In genomic region chr19:14050961-14051360, GRCh38 we compare ENCODE assay signal across 12 cellular contexts. TPM values are rescaled to one million over a fixed set of nuclear protein-coding genes. Genes with fewer than 3 reads are reported as not detected.
DNase-seq lines count a peak whose midpoint lies in the region; ATAC-seq, FAIRE-seq and TF ChIP-seq lines count a peak whose summit lies in the region.
"Not testable (repeated sequence)": the region's sequence is repeated elsewhere in the genome, so short reads cannot be mapped to it uniquely, and the experiment has no call there.
"Had no signal": no experiment of that assay in that cellular context is flagged by ENCODE, and none has a peak within 500 bp of the region (broad histone marks: within the 10 kb centered on the region; RNA-seq: fewer than 3 reads in every experiment).

No MANE protein-coding gene starts in this region.

- H3K27me3 ChIP-seq in K562 (ENCODE audit: control insufficient read depth in 2 of 2, insufficient read depth in 2 of 2, low read length in 2 of 2) = not testable (repeated sequence)

- not testable (repeated sequence) for H3K4me2 ChIP-seq in K562 (ENCODE audit: insufficient read depth, low read length)

- not testable (repeated sequence) for H3K79me2 ChIP-seq in K562 (ENCODE audit: control insufficient read depth, insufficient read depth, low read length)

- not testable (repeated sequence) for H3K4me1 Mint-ChIP-seq in endothelial cell (ENCODE audit: unreplicated experiment); neural crest cell

- H3K4me1 ChIP-seq in HEK293 (ENCODE audit: control insufficient read depth, insufficient read depth, low read length) = not testable (repeated sequence)
- peaks cover 0 to 31% of the 10 kb centered on the region in 2 experiments; a peak in 2 of 5 replicates for H3K4me1 ChIP-seq in K562 (replicated peaks in 1 of 2; ENCODE audit: control insufficient read depth in 2 of 2, insufficient read depth in 2 of 2, low read length in 2 of 2)

- H3K27ac ChIP-seq in HEK293 (ENCODE audit: extremely low read depth, low read depth, low read length); VCaP; K562 (ENCODE audit: extremely low read depth, low read depth, low read length): not testable (repeated sequence)

- TF ChIP-seq POLR2A in K562 (conservative IDR thresholded peaks at IDR 0.05) = not testable (repeated sequence)

- not testable (repeated sequence) for H3K27me3 Mint-ChIP-seq in endothelial cell (ENCODE audit: unreplicated experiment); neural crest cell (ENCODE audit: low read depth)

- in situ Hi-C loops in K562 (cut with MboI) = loop anchor here (25.0 kb wide), 1 partner anchor 464 kb away; no protein-coding TSS in a partner anchor

- not testable (repeated sequence) for H3K4me3 Mint-ChIP-seq in endothelial cell (ENCODE audit: unreplicated experiment); neural crest cell

- H2AFZ ChIP-seq in K562 (ENCODE audit: low read depth, low read length) = not testable (repeated sequence)

- not testable (repeated sequence) for DNase-seq in K562 (ENCODE audit: extremely low read depth in 1 of 4, low spot score in 3 of 4); endothelial cell (ENCODE audit: low spot score); neural crest cell (ENCODE audit: low read depth, low spot score)

- not testable (repeated sequence) for H3K9me3 Mint-ChIP-seq in endothelial cell (ENCODE audit: unreplicated experiment); neural crest cell

- CTCF ChIA-PET in HEK293 (lab: Yijun Ruan, JAX) = interaction anchor here (0.6 to 1.2 kb wide), 7 partner anchors 9 to 1685 kb away, joined by 3 to 4 read pairs (median 4); no protein-coding TSS in a partner anchor
- CTCF ChIA-PET in K562 (lab: Yijun Ruan, JAX; ENCODE audit: low intra/inter-chr PET ratio) = not testable (repeated sequence)

- not testable (repeated sequence) for H3K9me1 ChIP-seq in K562 (ENCODE audit: control insufficient read depth, insufficient read depth, low read length)

- not testable (repeated sequence) for H3K4me3 ChIP-seq in HEK293 (ENCODE audit: low read depth, low read length); K562

- TF ChIP-seq CTCF in HEK293 (tag by site-specific recombination; IDR thresholded peaks at IDR 0.05); K562 (IDR thresholded peaks at IDR 0.05 in 2 of 3, conservative IDR thresholded peaks at IDR 0.05 in 1 of 3; ENCODE audit: insufficient read depth in 2 of 3, low read depth in 1 of 3, low read length in 3 of 3): not testable (repeated sequence)
- TF ChIP-seq CTCF in VCaP (conservative IDR thresholded peaks at IDR 0.05) = 0 out of 2 replicates have a peak, but pooled peaks have one; percentile 5
- TF ChIP-seq CTCF in endothelial cell (IDR thresholded peaks at IDR 0.05; ENCODE audit: unreplicated experiment) = peak; percentile 12
- TF ChIP-seq CTCF in neural crest cell (conservative IDR thresholded peaks at IDR 0.05) = peak; percentile 36

- not testable (repeated sequence) for H4K20me1 ChIP-seq in K562 (replicated peaks; ENCODE audit: control insufficient read depth, insufficient read depth, low read length)

- WGBS in K562 (ENCODE audit: insufficient coverage, low coverage, missing lambda C conversion rate) = 77% methylated on average over 10 of the region's 11 CpGs

- H3K9ac ChIP-seq in K562 (ENCODE audit: insufficient read depth in 1 of 2, low read depth in 2 of 2, low read length in 2 of 2) = not testable (repeated sequence)

- not testable (repeated sequence) for TF ChIP-seq EP300 in K562 (IDR thresholded peaks at IDR 0.05; ENCODE audit: low read length)

- POLR2A ChIA-PET in HEK293 (lab: Yijun Ruan, JAX) = not testable (repeated sequence)
- POLR2A ChIA-PET in K562 (lab: Yijun Ruan, JAX) = interaction anchor here (0.6 kb wide), 3 partner anchors 10 to 770 kb away, joined by 3 read pairs; no protein-coding TSS in a partner anchor

- not testable (repeated sequence) for H3K36me3 Mint-ChIP-seq in endothelial cell (ENCODE audit: low read depth, unreplicated experiment); neural crest cell (ENCODE audit: low read depth)

- not testable (repeated sequence) for ATAC-seq in K562

- not testable (repeated sequence) for H3K36me3 ChIP-seq in HEK293 (ENCODE audit: control insufficient read depth in 2 of 2, insufficient read depth in 1 of 2, low read length in 2 of 2)
- peaks cover 27% of the 10 kb centered on the region; the same call in 2 of the 3 replicates for H3K36me3 ChIP-seq in K562 (ENCODE audit: control insufficient read depth, insufficient read depth, low read length)

- H3K27ac Mint-ChIP-seq in endothelial cell (ENCODE audit: unreplicated experiment); neural crest cell (ENCODE audit: unreplicated experiment): not testable (repeated sequence)

- TF ChIP-seq RAD21 in K562 (CRISPR knock-in tag; conservative IDR thresholded peaks at IDR 0.05 in 1 of 2, IDR thresholded peaks at IDR 0.05 in 1 of 2) = not testable (repeated sequence)

- H3K9me3 ChIP-seq in HEK293 (ENCODE audit: control insufficient read depth, insufficient read depth, low read depth, low read length); K562 (replicated peaks; ENCODE audit: control insufficient read depth, insufficient read depth, low read depth, low read length): not testable (repeated sequence)

- intact Hi-C loops in K562 (cut with micrococcal nuclease) = not testable (repeated sequence)

- not testable (repeated sequence) for BruUV-seq in K562 (replicated peaks; lab: Mats Ljungman, UMichigan)

- FAIRE-seq in K562 (lab: Jason Lieb, UNC) = not testable (repeated sequence)

RNA-seq across cellular contexts. Expression of gene PALM3, which starts 10.9 kb away (rescaled TPM):
- total RNA-seq in K562 (2011; cell fraction: chromatin; rRNA removed; ENCODE audit: low replicate concordance) = 0.53 and 0.76 TPM in 2 replicates
- 0.33 and 0.92 TPM in 2 replicates for total RNA-seq in K562 (2011; cell fraction: nucleolus; rRNA removed)
- total RNA-seq in K562 (2011; cell fraction: nucleoplasm; rRNA removed) = 0.73 and 0.99 TPM in 2 replicates
- total RNA-seq in K562 (2014; rRNA removed) (8.2 and 8.9 TPM in 2 replicates), K562 (2014; rRNA removed; fragmentation: Illumina TruSeq; extraction: Trizol) (2.5 and 2.8 TPM in 2 replicates), K562 (2015; rRNA removed; fragmentation: Illumina TruSeq; extraction: Trizol) (3.3 and 3.7 TPM in 2 replicates), K562 (2021) (7.6 and 9.3 TPM in 2 replicates), endothelial cell (ENCODE audit: unreplicated experiment) (0.90 TPM), neural crest cell (5.2 and 5.7 TPM in 2 replicates)
- polyA plus RNA-seq in K562 (2011; rRNA removed) (2.3 and 2.9 TPM in 2 replicates), K562 (2014; fragmentation: Illumina TruSeq; extraction: Trizol) (7.4 and 10.8 TPM in 2 replicates), K562 (2014; fragmentation: Nextera tagmentation; extraction: Ambion mirVana) (under 1 TPM; 0.07 to 0.29 TPM), K562 (2014; rRNA removed) (8.9 and 12.1 TPM in 2 replicates)
- polyA plus RNA-seq in K562 (2011; cell fraction: cytosol; rRNA removed) = 2.1 and 6.1 TPM in 2 replicates
- 1.1 and 2.9 TPM in 2 replicates for polyA plus RNA-seq in K562 (2011; cell fraction: nucleus; rRNA removed)
- polyA plus RNA-seq in K562 (2012) = 2.0 and 13.9 TPM in 2 replicates
- polyA minus RNA-seq in K562 (2011; rRNA and poly(A)+ RNA removed) = 0.39 and 1.3 TPM in 2 replicates
- polyA minus RNA-seq in K562 (2011; cell fraction: cytosol; rRNA and poly(A)+ RNA removed) = 0.91 and 1.4 TPM in 2 replicates
- polyA minus RNA-seq in K562 (2011; cell fraction: nucleus; rRNA and poly(A)+ RNA removed) = 0.27 and 0.56 TPM in 2 replicates
- total RNA-seq: CD4-positive, alpha-beta memory T cell had no signal
- polyA plus RNA-seq: CD4-positive, alpha-beta memory T cell had no signal

RNA-seq across cellular contexts. Expression of gene IL27RA, which starts 19.4 kb away (rescaled TPM):
- 10.9 and 28.8 TPM in 2 replicates for total RNA-seq in K562 (2011; cell fraction: chromatin; rRNA removed; ENCODE audit: low replicate concordance)
- total RNA-seq in K562 (2011; cell fraction: nucleolus; rRNA removed) = 34.2 and 45.7 TPM in 2 replicates
- total RNA-seq in K562 (2011; cell fraction: nucleoplasm; rRNA removed) = 19.0 and 24.8 TPM in 2 replicates
- 11.6 and 12.6 TPM in 2 replicates for total RNA-seq in K562 (2014; rRNA removed)
- 6.3 and 7.0 TPM in 2 replicates for total RNA-seq in K562 (2014; rRNA removed; fragmentation: Illumina TruSeq; extraction: Trizol)
- 8.6 and 8.8 TPM in 2 replicates for total RNA-seq in K562 (2015; rRNA removed; fragmentation: Illumina TruSeq; extraction: Trizol)
- 15.2 and 15.9 TPM in 2 replicates for total RNA-seq in K562 (2021)
- polyA plus RNA-seq in K562 (2011; rRNA removed) = 14.1 and 15.9 TPM in 2 replicates
- 9.7 and 22.4 TPM in 2 replicates for polyA plus RNA-seq in K562 (2011; cell fraction: cytosol; rRNA removed)
- polyA plus RNA-seq in K562 (2011; cell fraction: nucleus; rRNA removed) = 7.8 and 13.8 TPM in 2 replicates
- polyA plus RNA-seq in K562 (2012) = 12.8 and 16.0 TPM in 2 replicates
- polyA plus RNA-seq in K562 (2014; fragmentation: Illumina TruSeq; extraction: Trizol) = 12.5 and 13.3 TPM in 2 replicates
- polyA plus RNA-seq in K562 (2014; fragmentation: Nextera tagmentation; extraction: Ambion mirVana) = 1 to 10 TPM; 1.9 to 2.1 TPM
- polyA plus RNA-seq in K562 (2014; rRNA removed) = 10.6 and 12.0 TPM in 2 replicates
- 4.5 and 7.4 TPM in 2 replicates for polyA minus RNA-seq in K562 (2011; rRNA and poly(A)+ RNA removed)
- polyA minus RNA-seq in K562 (2011; cell fraction: cytosol; rRNA and poly(A)+ RNA removed) = 5.3 and 8.4 TPM in 2 replicates
- 2.8 and 3.9 TPM in 2 replicates for polyA minus RNA-seq in K562 (2011; cell fraction: nucleus; rRNA and poly(A)+ RNA removed)
- 6.3 TPM for total RNA-seq in endothelial cell (ENCODE audit: unreplicated experiment)
- total RNA-seq in neural crest cell = 4.8 and 5.0 TPM in 2 replicates

RNA-seq across cellular contexts. Expression of gene MISP3, which starts 21.6 kb away (rescaled TPM):
- total RNA-seq in K562 (2011; cell fraction: chromatin; rRNA removed; ENCODE audit: low replicate concordance) = 1.7 and 5.3 TPM in 2 replicates
- total RNA-seq in K562 (2011; cell fraction: nucleolus; rRNA removed) = 5.5 and 5.7 TPM in 2 replicates
- total RNA-seq in K562 (2011; cell fraction: nucleoplasm; rRNA removed) = 4.1 and 5.0 TPM in 2 replicates
- 3.1 and 3.9 TPM in 2 replicates for total RNA-seq in K562 (2014; rRNA removed)
- 0.69 and 0.73 TPM in 2 replicates for total RNA-seq in K562 (2014; rRNA removed; fragmentation: Illumina TruSeq; extraction: Trizol)
- total RNA-seq in K562 (2015; rRNA removed; fragmentation: Illumina TruSeq; extraction: Trizol) = 1.6 and 1.9 TPM in 2 replicates
- total RNA-seq in K562 (2021) = 1.9 and 2.9 TPM in 2 replicates
- 1.2 and 2.1 TPM in 2 replicates for polyA plus RNA-seq in K562 (2011; rRNA removed)
- 2.1 and 3.0 TPM in 2 replicates for polyA plus RNA-seq in K562 (2011; cell fraction: cytosol; rRNA removed)
- 8.6 and 12.9 TPM in 2 replicates for polyA plus RNA-seq in K562 (2011; cell fraction: nucleus; rRNA removed)
- 3.6 and 4.2 TPM in 2 replicates for polyA plus RNA-seq in K562 (2012)
- 2.6 and 3.2 TPM in 2 replicates for polyA plus RNA-seq in K562 (2014; fragmentation: Illumina TruSeq; extraction: Trizol)
- polyA plus RNA-seq in K562 (2014; fragmentation: Nextera tagmentation; extraction: Ambion mirVana) = under 1 TPM; 0.25 to 0.37 TPM
- 5.4 and 5.6 TPM in 2 replicates for polyA plus RNA-seq in K562 (2014; rRNA removed)
- not detected in 2 replicates for polyA minus RNA-seq in K562 (2011; rRNA and poly(A)+ RNA removed)
- polyA minus RNA-seq in K562 (2011; cell fraction: cytosol; rRNA and poly(A)+ RNA removed) = 0.91 TPM in 1 of 2 replicates, not detected in the other
- polyA minus RNA-seq in K562 (2011; cell fraction: nucleus; rRNA and poly(A)+ RNA removed) = 1.8 and 1.9 TPM in 2 replicates
- not detected for total RNA-seq in endothelial cell (ENCODE audit: unreplicated experiment)
- 0.39 and 0.98 TPM in 2 replicates for total RNA-seq in neural crest cell

RNA-seq across cellular contexts. Expression of gene RLN3, which starts 23.0 kb away (rescaled TPM):
- not detected in 2 replicates for total RNA-seq in K562 (2011; cell fraction: chromatin; rRNA removed; ENCODE audit: low replicate concordance)
- total RNA-seq in K562 (2011; cell fraction: nucleolus; rRNA removed) = 0.92 TPM in 1 of 2 replicates, not detected in the other
- total RNA-seq in K562 (2011; cell fraction: nucleoplasm; rRNA removed) = not detected in 2 replicates
- 1.1 TPM in 1 of 2 replicates, not detected in the other for total RNA-seq in K562 (2014; rRNA removed)
- not detected in 2 replicates for total RNA-seq in K562 (2014; rRNA removed; fragmentation: Illumina TruSeq; extraction: Trizol)
- total RNA-seq in K562 (2015; rRNA removed; fragmentation: Illumina TruSeq; extraction: Trizol) = not detected in 2 replicates
- total RNA-seq in K562 (2021) = 0.31 TPM in 1 of 2 replicates, not detected in the other
- 0.71 TPM in 1 of 2 replicates, not detected in the other for polyA plus RNA-seq in K562 (2011; rRNA removed)
- polyA plus RNA-seq in K562 (2011; cell fraction: cytosol; rRNA removed) = 0.27 and 2.5 TPM in 2 replicates
- polyA plus RNA-seq in K562 (2011; cell fraction: nucleus; rRNA removed) = 0.57 TPM in 1 of 2 replicates, not detected in the other
- 0.26 and 0.57 TPM in 2 replicates for polyA plus RNA-seq in K562 (2012)
- not detected in 2 replicates for polyA plus RNA-seq in K562 (2014; fragmentation: Illumina TruSeq; extraction: Trizol)
- not detected for polyA plus RNA-seq in K562 (2014; fragmentation: Nextera tagmentation; extraction: Ambion mirVana)
- 0.38 and 1.2 TPM in 2 replicates for polyA plus RNA-seq in K562 (2014; rRNA removed)
- polyA minus RNA-seq in K562 (2011; rRNA and poly(A)+ RNA removed) = not detected in 2 replicates
- polyA minus RNA-seq in K562 (2011; cell fraction: cytosol; rRNA and poly(A)+ RNA removed) = not detected in 2 replicates
- polyA minus RNA-seq in K562 (2011; cell fraction: nucleus; rRNA and poly(A)+ RNA removed) = not detected in 2 replicates
- total RNA-seq in endothelial cell (ENCODE audit: unreplicated experiment) = not detected
- not detected in 2 replicates for total RNA-seq in neural crest cell
- total RNA-seq: A172; A673; Calu3; CD4-positive, alpha-beta memory T cell; Daoy; G401 had no signal
- polyA plus RNA-seq: BJ had no signal

RNA-seq across cellular contexts. Expression of gene C19orf67, which starts 34.6 kb away (rescaled TPM):
- 0.83 and 2.1 TPM in 2 replicates for total RNA-seq in K562 (2011; cell fraction: chromatin; rRNA removed; ENCODE audit: low replicate concordance)
- total RNA-seq in K562 (2011; cell fraction: nucleolus; rRNA removed) = 3.7 and 4.5 TPM in 2 replicates
- 1.8 and 2.1 TPM in 2 replicates for total RNA-seq in K562 (2011; cell fraction: nucleoplasm; rRNA removed)
- total RNA-seq in K562 (2014; rRNA removed) = 0.45 and 1.5 TPM in 2 replicates
- 0.35 TPM in 1 of 2 replicates, not detected in the other for total RNA-seq in K562 (2014; rRNA removed; fragmentation: Illumina TruSeq; extraction: Trizol)
- 0.29 and 0.53 TPM in 2 replicates for total RNA-seq in K562 (2015; rRNA removed; fragmentation: Illumina TruSeq; extraction: Trizol)
- 1.1 and 2.1 TPM in 2 replicates for total RNA-seq in K562 (2021)
- polyA plus RNA-seq in K562 (2011; rRNA removed) = 0.39 and 0.56 TPM in 2 replicates
- polyA plus RNA-seq in K562 (2011; cell fraction: cytosol; rRNA removed) = 0.46 and 0.97 TPM in 2 replicates
- polyA plus RNA-seq in K562 (2011; cell fraction: nucleus; rRNA removed) = 1.2 and 3.8 TPM in 2 replicates
- 0.62 and 0.68 TPM in 2 replicates for polyA plus RNA-seq in K562 (2012)
- polyA plus RNA-seq in K562 (2014; fragmentation: Illumina TruSeq; extraction: Trizol) = 0.28 and 0.39 TPM in 2 replicates
- polyA plus RNA-seq in K562 (2014; fragmentation: Nextera tagmentation; extraction: Ambion mirVana) = not detected
- 1.8 TPM in 1 of 2 replicates, not detected in the other for polyA plus RNA-seq in K562 (2014; rRNA removed)
- polyA minus RNA-seq in K562 (2011; rRNA and poly(A)+ RNA removed) = 0.14 TPM in 1 of 2 replicates, not detected in the other
- not detected in 2 replicates for polyA minus RNA-seq in K562 (2011; cell fraction: cytosol; rRNA and poly(A)+ RNA removed)
- polyA minus RNA-seq in K562 (2011; cell fraction: nucleus; rRNA and poly(A)+ RNA removed) = 1.5 and 3.0 TPM in 2 replicates
- not detected for total RNA-seq in endothelial cell (ENCODE audit: unreplicated experiment)
- not detected in 2 replicates for total RNA-seq in neural crest cell
- total RNA-seq: A172, A673, Calu3, Daoy, G401 had no signal
- polyA plus RNA-seq: BJ; CD4-positive, alpha-beta memory T cell had no signal
